ENCODE assay signal across 20 cellular contexts in genomic region chr11:78588517-78588916, GRCh38.
"Had no signal": no experiment of that assay in that cellular context is flagged by ENCODE, and none has a peak within 500 bp of the region (broad histone marks: within the 10 kb centered on the region; RNA-seq: fewer than 3 reads in every experiment).

No MANE protein-coding gene starts in this region.

- DNase-seq: IMR-90, Kasumi-1, MM.1S, NCI-H1092 treated with DMSO at 0.1 percent for 48 hours, NCI-H1436, NCI-H187, NCI-H2029, NCI-H2081 treated with DMSO at 0.1 percent for 48 hours, NCI-H2171, NCI-H226, NCI-H446, NCI-H510A, NCI-H524 treated with DMSO at 0.1 percent for 48 hours, NCI-H69, NCI-H774, SHP77 had no signal

- H3K27ac ChIP-seq: KMS-11, RWPE1 had no signal

- H3K9ac ChIP-seq: KMS-11 had no signal

- ATAC-seq: Panc1, SK-N-SH treated with all-trans-retinoic acid at 6 μM for 48 hours had no signal

- H3K4me2 ChIP-seq: KMS-11 had no signal
